ENCODE assay signal across 23 cellular contexts in the genomic region with DNA sequence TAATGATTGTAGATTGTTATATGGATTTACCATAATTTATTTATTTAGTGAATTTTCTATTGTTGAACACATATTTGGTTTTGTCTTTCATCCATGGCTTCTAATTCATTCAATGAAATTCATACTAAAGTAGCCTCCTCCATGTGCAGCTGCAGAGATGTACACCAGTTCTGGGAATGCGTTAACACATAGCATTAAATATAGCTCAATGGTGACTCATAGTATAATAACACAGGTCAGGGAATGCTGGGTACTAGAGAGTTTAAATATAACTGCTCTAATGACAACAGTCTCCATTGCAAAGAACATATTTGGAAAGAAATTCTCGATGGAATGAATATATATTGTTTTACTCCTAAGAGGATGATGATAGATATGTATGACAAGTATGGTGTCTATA.
DNase-seq lines count a peak whose midpoint lies in the region; ATAC-seq and TF ChIP-seq lines count a peak whose summit lies in the region.
"Had no signal": no experiment of that assay in that cellular context is flagged by ENCODE, and none has a peak within 500 bp of the region (broad histone marks: within the 10 kb centered on the region; RNA-seq: fewer than 3 reads in every experiment).

No MANE protein-coding gene starts in this region.

- POLR2A ChIA-PET in MCF 10A (lab: Yijun Ruan, JAX) (no interaction called here), PC-3 (lab: Charles Lee; ENCODE audit: unreplicated experiment) (no interaction called here)

- no peak overlapping the region for H3K27ac Mint-ChIP-seq in MCF 10A (ENCODE audit: low read depth, unreplicated experiment)
- H3K27ac Mint-ChIP-seq: activated CD4-positive, alpha-beta T cell treated with anti-CD3 and anti-CD28 coated beads, Interleukin-2, amount 10 ng/mL, durations not matched to agents 24 days and 14 days; CD4-positive, alpha-beta T cell; dendritic cell treated with granulocyte-macrophage colony-stimulating factor and Interleukin-4, amounts not matched to agents 40 ng/mL and 50 ng/mL, for 4 days; IgD-negative memory B cell; neural progenitor cell; stimulated activated naive CD8-positive, alpha-beta T cell treated with anti-CD3 and anti-CD28 coated beads, Interleukin-15, Interleukin-2, amounts not matched to agents 100 ng/mL and 50 ng/mL, for 24 hours had no signal

- H3K27me3 ChIP-seq in mammary epithelial cell (ENCODE audit: insufficient read depth, low read length): no peaks in the 10 kb centered on the region
- H3K27me3 ChIP-seq in PC-3 (ENCODE audit: low read length): no peaks in the 10 kb centered on the region
- no peaks in the 10 kb centered on the region for H3K27me3 ChIP-seq in adrenal gland
- H3K27me3 ChIP-seq: ascending aorta, neural progenitor cell had no signal

- CTCF ChIA-PET in MCF 10A (lab: Yijun Ruan, JAX): no interaction called here
- CTCF ChIA-PET in mammary epithelial cell (lab: Charles Lee; ENCODE audit: low non-redundant PET): no interaction called here
- CTCF ChIA-PET in PC-3 (lab: Charles Lee): no interaction called here

- H3K4me3 Mint-ChIP-seq in MCF 10A (ENCODE audit: unreplicated experiment): no peak overlapping the region
- H3K4me3 Mint-ChIP-seq: activated CD4-positive, alpha-beta T cell treated with anti-CD3 and anti-CD28 coated beads, Interleukin-2, amount 10 ng/mL, durations not matched to agents 24 days and 14 days; CD4-positive, alpha-beta T cell; dendritic cell treated with granulocyte-macrophage colony-stimulating factor and Interleukin-4, amounts not matched to agents 40 ng/mL and 50 ng/mL, for 4 days; IgD-negative memory B cell; neural progenitor cell; stimulated activated naive CD8-positive, alpha-beta T cell treated with anti-CD3 and anti-CD28 coated beads, Interleukin-15, Interleukin-2, amounts not matched to agents 100 ng/mL and 50 ng/mL, for 24 hours had no signal

- dilution Hi-C loops in mammary epithelial cell (cut with HindIII; ENCODE audit: low sequenced_read_pairs): no loop called here

- no peaks in the 10 kb centered on the region for H4K20me1 ChIP-seq in mammary epithelial cell (ENCODE audit: insufficient read depth, low read length)
- no peaks in the 10 kb centered on the region for H4K20me1 ChIP-seq in PC-3 (ENCODE audit: low read length)

- no peak overlapping the region for H3K9ac ChIP-seq in mammary epithelial cell (ENCODE audit: insufficient read depth, low read length)
- no peak overlapping the region for H3K9ac ChIP-seq in PC-3 (ENCODE audit: low read length)
- H3K9ac ChIP-seq: neural progenitor cell had no signal

- H3K9me3 ChIP-seq in mammary epithelial cell (replicated peaks; ENCODE audit: insufficient read depth, low read length) (no peaks in the 10 kb centered on the region), PC-3 (ENCODE audit: low read length) (no peaks in the 10 kb centered on the region), adrenal gland (replicated peaks in 1 of 3) (no peaks in the 10 kb centered on the region)
- H3K9me3 ChIP-seq: ascending aorta had no signal

- BruUV-seq in MCF 10A (replicated peaks; lab: Mats Ljungman, UMichigan) (no TSS peak), mammary epithelial cell (replicated peaks; lab: Mats Ljungman, UMichigan) (no TSS peak), PC-3 (replicated peaks; lab: Mats Ljungman, UMichigan) (no TSS peak)

- peak; percentile 29; the same call in 1 of the 2 replicates for ATAC-seq in PC-3
- ATAC-seq in HG03095 (IDR thresholded peaks at IDR 0.05; ENCODE audit: unreplicated experiment): no peak

- no peak overlapping the region for H3K4me2 ChIP-seq in mammary epithelial cell (ENCODE audit: insufficient read depth, low read depth, low read length)
- no peak overlapping the region for H3K4me2 ChIP-seq in PC-3 (ENCODE audit: low read length)
- H3K4me2 ChIP-seq: neural progenitor cell had no signal

- intact Hi-C loops in MCF 10A (cut with micrococcal nuclease) (no loop called here), mammary epithelial cell (cut with micrococcal nuclease) (no loop called here), PC-3 (cut with micrococcal nuclease) (no loop called here), adrenal gland (cut with DNase I) (no loop called here)

- TF ChIP-seq CTCF in MCF 10A (IDR thresholded peaks at IDR 0.05; ENCODE audit: unreplicated experiment): no peak
- TF ChIP-seq CTCF in mammary epithelial cell (conservative IDR thresholded peaks at IDR 0.05 in 1 of 2, IDR thresholded peaks at IDR 0.05 in 1 of 2; ENCODE audit: extremely low read depth in 1 of 2, insufficient read depth in 1 of 2, low read depth in 1 of 2, low read length in 2 of 2): no peak
- no peak for TF ChIP-seq CTCF in PC-3 (conservative IDR thresholded peaks at IDR 0.05; ENCODE audit: low read depth, low read length)
- TF ChIP-seq CTCF in adrenal gland (IDR thresholded peaks at IDR 0.05): no peak

- no peak for TF ChIP-seq POLR2A in adrenal gland (IDR thresholded peaks at IDR 0.05)

- no peak overlapping the region for H2AFZ ChIP-seq in mammary epithelial cell (ENCODE audit: low read depth, low read length)
- no peak overlapping the region for H2AFZ ChIP-seq in PC-3 (ENCODE audit: low read length)
- H2AFZ ChIP-seq: neural progenitor cell had no signal

- no peaks in the 10 kb centered on the region for H3K9me3 Mint-ChIP-seq in MCF 10A (ENCODE audit: unreplicated experiment)
- H3K9me3 Mint-ChIP-seq: dendritic cell treated with granulocyte-macrophage colony-stimulating factor and Interleukin-4, amounts not matched to agents 40 ng/mL and 50 ng/mL, for 4 days; neural progenitor cell had no signal

- no peaks in the 10 kb centered on the region for H3K9me2 ChIP-seq in PC-3 (replicated peaks; ENCODE audit: low read length)

- no peaks in the 10 kb centered on the region for H3K4me1 ChIP-seq in mammary epithelial cell (ENCODE audit: insufficient read depth, low read length)
- H3K4me1 ChIP-seq in PC-3 (ENCODE audit: insufficient read depth, low read length): no peaks in the 10 kb centered on the region
- no peaks in the 10 kb centered on the region for H3K4me1 ChIP-seq in adrenal gland (replicated peaks in 1 of 2)
- H3K4me1 ChIP-seq: ascending aorta, neural progenitor cell had no signal

- H3K27ac ChIP-seq in mammary epithelial cell (ENCODE audit: insufficient read depth, low read depth, low read length) (no peak overlapping the region), PC-3 (ENCODE audit: low read length) (no peak overlapping the region), adrenal gland (no peak overlapping the region)
- H3K27ac ChIP-seq: ascending aorta, neural progenitor cell, SK-N-MC had no signal

- no peaks in the 10 kb centered on the region for H3F3A ChIP-seq in PC-3 (ENCODE audit: low read length, unreplicated experiment)

- WGBS in mammary epithelial cell (ENCODE audit: low coverage, missing lambda C conversion rate): 69% methylated on average over 2 of the region's 2 CpGs
- 63 to 73% (median 66%) methylated on average over 2 of the region's 2 CpGs for WGBS in adrenal gland, 4 donors

- H3K79me2 ChIP-seq in mammary epithelial cell (ENCODE audit: insufficient read depth, low read length): no peaks in the 10 kb centered on the region
- no peaks in the 10 kb centered on the region for H3K79me2 ChIP-seq in PC-3 (ENCODE audit: low read length)

- H3K4me3 ChIP-seq in mammary epithelial cell (replicated peaks in 1 of 3; ENCODE audit: insufficient read depth in 1 of 3, low read depth in 2 of 3, low read length in 3 of 3) (no peak overlapping the region), PC-3 (ENCODE audit: low read length) (no peak overlapping the region), adrenal gland (no peak overlapping the region)
- H3K4me3 ChIP-seq: ascending aorta, neural progenitor cell, SK-N-MC had no signal

- no peaks in the 10 kb centered on the region for H3K36me3 Mint-ChIP-seq in MCF 10A (ENCODE audit: insufficient read depth, unreplicated experiment)
- H3K36me3 Mint-ChIP-seq: IgD-negative memory B cell, neural progenitor cell had no signal

- DNase-seq in MCF 10A (ENCODE audit: unreplicated experiment) (peak; percentile 51), mammary epithelial cell (no peak), PC-3 (peak; percentile 5), fibroblast of peridontal ligament (ENCODE audit: extremely low read depth) (peak; percentile 56), superior temporal gyrus (ENCODE audit: extremely low spot score) (peak; percentile 17), adrenal gland (no peak), HK-2 (ENCODE audit: unreplicated experiment) (no peak)
- DNase-seq: activated CD4-positive, alpha-beta T cell treated with anti-CD3 and anti-CD28 coated beads, Interleukin-2, amount 10 ng/mL, durations not matched to agents 24 days and 14 days; activated gamma-delta T cell treated with Interleukin-2 at 50 U/mL for 16 hours; CD4-positive, alpha-beta T cell; kidney; midbrain; NCI-H1048; NCI-H524; OCI-M1; retina had no signal

- H3K36me3 ChIP-seq in mammary epithelial cell (ENCODE audit: insufficient read depth, low read length) (no peaks in the 10 kb centered on the region), PC-3 (ENCODE audit: low read depth, low read length) (no peaks in the 10 kb centered on the region), adrenal gland (replicated peaks in 1 of 2) (no peaks in the 10 kb centered on the region)
- H3K36me3 ChIP-seq: ascending aorta, neural progenitor cell had no signal

- H3K27me3 Mint-ChIP-seq in MCF 10A (ENCODE audit: insufficient read depth, unreplicated experiment): no peaks in the 10 kb centered on the region
- H3K27me3 Mint-ChIP-seq: activated CD4-positive, alpha-beta T cell treated with anti-CD3 and anti-CD28 coated beads, Interleukin-2, amount 10 ng/mL, durations not matched to agents 24 days and 14 days; CD4-positive, alpha-beta T cell; dendritic cell treated with granulocyte-macrophage colony-stimulating factor and Interleukin-4, amounts not matched to agents 40 ng/mL and 50 ng/mL, for 4 days; IgD-negative memory B cell; stimulated activated naive CD8-positive, alpha-beta T cell treated with anti-CD3 and anti-CD28 coated beads, Interleukin-15, Interleukin-2, amounts not matched to agents 100 ng/mL and 50 ng/mL, for 24 hours had no signal

- H3K4me1 Mint-ChIP-seq in MCF 10A (ENCODE audit: insufficient read depth, unreplicated experiment): peaks cover 15% of the 10 kb centered on the region
- H3K4me1 Mint-ChIP-seq: activated CD4-positive, alpha-beta T cell treated with anti-CD3 and anti-CD28 coated beads, Interleukin-2, amount 10 ng/mL, durations not matched to agents 24 days and 14 days; IgD-negative memory B cell; neural progenitor cell had no signal

- in situ Hi-C loops in mammary epithelial cell (cut with MboI; ENCODE audit: low sequenced_read_pairs in 2 of 2): no loop called here

Comparison
In these comparisons a context has a peak if more than half of its experiments do, and no peak if none do; other contexts are left out.
1. DNase-seq: peak in MCF 10A (single experiment), PC-3 (single experiment), fibroblast of peridontal ligament (single experiment) and superior temporal gyrus (single experiment); none in mammary epithelial cell (single experiment), adrenal gland (0 of 7) and HK-2 (single experiment).